11 cellular contexts compared by ENCODE assay signal in genomic region chr1:21184266-21184665, GRCh38. TPM values are rescaled to one million over a fixed set of nuclear protein-coding genes. Genes with fewer than 3 reads are reported as not detected.
DNase-seq lines count a peak whose midpoint lies in the region; ATAC-seq lines count a peak whose summit lies in the region.
"Had no signal": no experiment of that assay in that cellular context is flagged by ENCODE, and none has a peak within 500 bp of the region (broad histone marks: within the 10 kb centered on the region; RNA-seq: fewer than 3 reads in every experiment).

No MANE protein-coding gene starts in this region.

- DNase-seq in Ammon's horn (ENCODE audit: low spot score) (peak; percentile 54), KG1 (lab: John Stamatoyannopoulos, UW) (peak; percentile 47), RPMI7951 (ENCODE audit: low read depth) (peak; percentile 29), left colon (no peak), posterior vena cava (ENCODE audit: low spot score) (no peak), T-helper 1 cell (no peak)
- no peak for DNase-seq in stimulated activated CD4-positive, alpha-beta T cell treated with anti-CD3 and anti-CD28 coated beads, Interleukin-2, amount 100 ng/mL, for 24 hours
- DNase-seq in stimulated activated CD4-positive, alpha-beta T cell treated with anti-CD3 and anti-CD28 coated beads, Interleukin-2, amount 100 ng/mL, for 48 hours, result no peak
- DNase-seq: activated CD8-positive, alpha-beta T cell treated with anti-CD3 and anti-CD28 coated beads, Interleukin-2, amount 10 ng/mL, durations not matched to agents 7 days and 5 days; activated effector memory CD4-positive, alpha-beta T cell treated with anti-CD3 and anti-CD28 coated beads, Interleukin-2, amount 50 U/mL, for 16 hours; NCI-H1436 treated with DMSO at 0.1 percent for 48 hours had no signal

- ATAC-seq in left colon, result peak; percentile 7
- ATAC-seq: activated CD8-positive, alpha-beta T cell treated with anti-CD3 and anti-CD28 coated beads, Interleukin-2, amount 10 ng/mL, durations not matched to agents 7 days and 5 days had no signal

- intact Hi-C loops in left colon (cut with DNase I, micrococcal nuclease) (loop anchor here in 1 of 2 donors (10.0 kb wide), 1 partner anchor 199 kb away; no protein-coding TSS in a partner anchor), posterior vena cava (cut with DNase I) (no loop called here)

RNA-seq across cellular contexts. Expression of gene EIF4G3, which starts 7.6 kb away (rescaled TPM):
- total RNA-seq in RPMI7951 (2014; rRNA removed; shearing (Covaris generic)), result 29.9 and 31.6 TPM in 2 replicates
- total RNA-seq in left colon (10 to 100 TPM; 75.1 to 80.0 TPM), posterior vena cava (10 to 100 TPM; 54.7 to 56.6 TPM)

Comparison
In these comparisons a context has a peak if more than half of its experiments do, and no peak if none do; other contexts are left out.
1. DNase-seq: peak in Ammon's horn (single experiment), KG1 (single experiment) and RPMI7951 (single experiment); none in left colon (0 of 2), stimulated activated CD4-positive, alpha-beta T cell treated with anti-CD3 and anti-CD28 coated beads, Interleukin-2, amount 100 ng/mL, for 24 hours (0 of 2), posterior vena cava (single experiment), T-helper 1 cell (0 of 5) and stimulated activated CD4-positive, alpha-beta T cell treated with anti-CD3 and anti-CD28 coated beads, Interleukin-2, amount 100 ng/mL, for 48 hours (0 of 2).